ENCODE assay signal across 9 cellular contexts in the genomic region with DNA sequence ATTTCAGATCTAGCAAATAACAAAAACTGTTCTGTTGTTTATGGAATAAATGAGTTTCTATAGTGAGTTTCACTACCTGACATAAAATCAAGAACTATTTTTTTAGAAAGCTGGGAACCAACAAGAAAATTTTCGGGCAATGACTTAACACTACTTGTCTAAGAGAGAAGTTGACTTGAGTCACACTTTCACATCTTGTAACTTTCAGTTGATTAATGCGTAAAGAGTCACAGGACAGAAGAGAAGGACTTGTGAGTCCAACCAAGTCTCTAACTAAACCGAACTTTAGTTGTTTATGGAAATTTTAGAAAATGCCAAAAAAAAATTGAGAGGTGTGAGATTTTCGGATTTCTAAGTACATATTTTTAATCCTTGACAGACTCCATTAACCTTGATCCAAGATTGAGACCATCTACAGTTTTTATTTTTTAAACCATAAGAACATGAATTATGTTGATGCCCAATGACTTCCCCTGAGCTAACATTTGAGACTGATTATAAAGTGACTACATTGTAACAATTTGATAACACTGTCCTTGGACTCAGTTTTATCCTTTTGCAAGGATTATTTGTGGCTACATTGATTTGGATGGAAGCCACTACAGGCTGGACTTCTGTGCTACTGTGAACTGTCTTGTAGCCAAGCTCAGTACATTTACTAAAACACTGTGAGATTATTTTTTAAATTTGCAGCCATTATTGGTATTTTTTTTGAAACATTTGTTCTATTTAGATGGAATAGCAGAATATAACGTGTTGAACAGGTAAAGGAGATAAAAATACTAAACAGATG.
DNase-seq lines count a peak whose midpoint lies in the region; ATAC-seq and TF ChIP-seq lines count a peak whose summit lies in the region.
"Had no signal": no experiment of that assay in that cellular context is flagged by ENCODE, and none has a peak within 500 bp of the region (broad histone marks: within the 10 kb centered on the region; RNA-seq: fewer than 3 reads in every experiment).

No MANE protein-coding gene starts in this region.

- H3K27ac Mint-ChIP-seq in activated B cell treated with CpG ODN at 0.5 μM for 24 hours (peak overlapping the region; percentile 62), T-helper 17 cell (no peak overlapping the region)

- H3K27me3 ChIP-seq in BLaER1 treated with 17β-estradiol and CSF1 and Interleukin-3, amounts not matched to agents 10 nM and 100 nM, result no peaks in the 10 kb centered on the region
- H3K27me3 ChIP-seq in gastroesophageal sphincter, result no peaks in the 10 kb centered on the region
- H3K27me3 ChIP-seq in H7 (ENCODE audit: control insufficient read depth, insufficient read depth, low read length), result no peaks in the 10 kb centered on the region; the same call in 1 of the 2 replicates

- DNase-seq in activated B cell treated with CpG ODN at 0.5 μM for 24 hours (no peak), posterior vena cava (ENCODE audit: low spot score) (no peak), H7 (no peak), T-helper 17 cell (no peak)
- DNase-seq: NCI-H1930 had no signal

- CTCF ChIA-PET in activated B cell treated with CpG ODN at 0.5 μM for 24 hours (lab: Charles Lee), result interaction anchor here (0.6 kb wide), 1 partner anchor 133 kb away, joined by 4 read pairs; no protein-coding TSS in a partner anchor

- ATAC-seq in GM19043 (IDR thresholded peaks at IDR 0.05; ENCODE audit: low read depth, unreplicated experiment), result peak; percentile 53
- ATAC-seq in HG03066 (IDR thresholded peaks at IDR 0.05; ENCODE audit: low read depth, unreplicated experiment), result peak; percentile 63
- ATAC-seq in activated B cell treated with CpG ODN at 0.5 μM for 24 hours (ENCODE audit: low read depth), result peak; percentile 71
- ATAC-seq in gastroesophageal sphincter, result no peak
- ATAC-seq in T-helper 17 cell, result no peak

- H3K36me3 Mint-ChIP-seq in activated B cell treated with CpG ODN at 0.5 μM for 24 hours (ENCODE audit: low read depth) (no peaks in the 10 kb centered on the region), T-helper 17 cell (ENCODE audit: low read depth) (no peaks in the 10 kb centered on the region)

- 67 to 82% methylated on average over 5 of the region's 5 CpGs for WGBS in gastroesophageal sphincter (ENCODE audit: low coverage in 1 of 2), 2 donors

- peak overlapping the region in 4 of 11 experiments; percentile 36 to 87 (median 66); a peak in 7 of 22 replicates for H3K4me2 ChIP-seq in BLaER1 treated with 17β-estradiol and CSF1 and Interleukin-3, amounts not matched to agents 10 nM and 100 nM

- no peak for TF ChIP-seq EP300 in gastroesophageal sphincter (IDR thresholded peaks at IDR 0.05)

- peak overlapping the region in 3 of 11 experiments; percentile 28 to 82 (median 75); a peak in 5 of 22 replicates for H3K9ac ChIP-seq in BLaER1 treated with 17β-estradiol and CSF1 and Interleukin-3, amounts not matched to agents 10 nM and 100 nM

- TF ChIP-seq POLR2A in gastroesophageal sphincter (IDR thresholded peaks at IDR 0.05), result no peak

- peak overlapping the region in 7 of 11 experiments; percentile 22 to 96 (median 70); a peak in 13 of 22 replicates for H3K27ac ChIP-seq in BLaER1 treated with 17β-estradiol and CSF1 and Interleukin-3, amounts not matched to agents 10 nM and 100 nM
- H3K27ac ChIP-seq in gastroesophageal sphincter, result no peak overlapping the region

- POLR2A ChIA-PET in activated B cell treated with CpG ODN at 0.5 μM for 24 hours (lab: Charles Lee), result interaction anchor here (1.1 to 3.5 kb wide), 2 partner anchors 10 to 13 kb away, joined by 3 to 23 read pairs; no protein-coding TSS in a partner anchor

- intact Hi-C loops in activated B cell treated with CpG ODN at 0.5 μM for 24 hours (cut with micrococcal nuclease) (loop anchor here (1.0 kb wide), 1 partner anchor 14 kb away; no protein-coding TSS in a partner anchor), posterior vena cava (cut with DNase I) (no loop called here)

- TF ChIP-seq CTCF in activated B cell treated with CpG ODN at 0.5 μM for 24 hours (IDR thresholded peaks at IDR 0.05), result no peak
- no peak for TF ChIP-seq CTCF in gastroesophageal sphincter (IDR thresholded peaks at IDR 0.05)

- H3K27me3 Mint-ChIP-seq in activated B cell treated with CpG ODN at 0.5 μM for 24 hours (no peaks in the 10 kb centered on the region), T-helper 17 cell (no peaks in the 10 kb centered on the region)

- H3K4me3 ChIP-seq in BLaER1 treated with 17β-estradiol and CSF1 and Interleukin-3, amounts not matched to agents 10 nM and 100 nM, result peak overlapping the region in 2 of 10 experiments; percentile 11 to 21; a peak in 1 of 20 replicates
- H3K4me3 ChIP-seq in gastroesophageal sphincter (no peak overlapping the region), H7 (ENCODE audit: insufficient read depth, low read depth, low read length) (no peak overlapping the region)

- H3K9me3 ChIP-seq in BLaER1 treated with 17β-estradiol and CSF1 and Interleukin-3, amounts not matched to agents 10 nM and 100 nM (replicated peaks in 1 of 11), result peaks cover 0 to 81% (median 46%) of the 10 kb centered on the region in 11 experiments; a peak in 18 of 22 replicates
- H3K9me3 ChIP-seq in gastroesophageal sphincter, result no peaks in the 10 kb centered on the region
- no peaks in the 10 kb centered on the region for H3K9me3 ChIP-seq in T-helper 17 cell (ENCODE audit: control insufficient read depth, low read length, poor library complexity, severe bottlenecking)

- H3K9me3 Mint-ChIP-seq in activated B cell treated with CpG ODN at 0.5 μM for 24 hours, result no peaks in the 10 kb centered on the region

- H3K4me1 Mint-ChIP-seq in activated B cell treated with CpG ODN at 0.5 μM for 24 hours, result peaks cover 67% of the 10 kb centered on the region
- peaks cover 26% of the 10 kb centered on the region for H3K4me1 Mint-ChIP-seq in T-helper 17 cell

- peaks cover 0 to 91% (median 72%) of the 10 kb centered on the region in 11 experiments; a peak in 21 of 22 replicates for H3K36me3 ChIP-seq in BLaER1 treated with 17β-estradiol and CSF1 and Interleukin-3, amounts not matched to agents 10 nM and 100 nM
- H3K36me3 ChIP-seq in gastroesophageal sphincter, result no peaks in the 10 kb centered on the region
- no peaks in the 10 kb centered on the region for H3K36me3 ChIP-seq in H7 (replicated peaks; ENCODE audit: control insufficient read depth, insufficient read depth, low read length)

- H3K4me3 Mint-ChIP-seq in activated B cell treated with CpG ODN at 0.5 μM for 24 hours (peak overlapping the region; percentile 55), T-helper 17 cell (no peak overlapping the region)

- H3K4me1 ChIP-seq in BLaER1 treated with 17β-estradiol and CSF1 and Interleukin-3, amounts not matched to agents 10 nM and 100 nM, result peaks cover 0 to 92% (median 22%) of the 10 kb centered on the region in 10 experiments; a peak in 14 of 20 replicates
- H3K4me1 ChIP-seq in gastroesophageal sphincter, result no peaks in the 10 kb centered on the region

- peaks cover 0 to 16% (median 0%) of the 10 kb centered on the region in 11 experiments; a peak in 3 of 22 replicates for H4K20me1 ChIP-seq in BLaER1 treated with 17β-estradiol and CSF1 and Interleukin-3, amounts not matched to agents 10 nM and 100 nM

Comparison
In these comparisons a context has a peak if more than half of its experiments do, and no peak if none do; other contexts are left out.
1. H3K27ac ChIP-seq: peak in BLaER1 treated with 17β-estradiol and CSF1 and Interleukin-3, amounts not matched to agents 10 nM and 100 nM (7 of 11); none in gastroesophageal sphincter (0 of 4).
2. ATAC-seq: peak in GM19043 (single experiment), HG03066 (single experiment) and activated B cell treated with CpG ODN at 0.5 μM for 24 hours (single experiment); none in gastroesophageal sphincter (single experiment) and T-helper 17 cell (single experiment).